In genomic region chr21:45892156-45892919, GRCh38 we compare ENCODE assay signal across 10 cellular contexts.
DNase-seq lines count a peak whose midpoint lies in the region; ATAC-seq and TF ChIP-seq lines count a peak whose summit lies in the region.
"Had no signal": no experiment of that assay in that cellular context is flagged by ENCODE, and none has a peak within 500 bp of the region (broad histone marks: within the 10 kb centered on the region; RNA-seq: fewer than 3 reads in every experiment).

No MANE protein-coding gene starts in this region.

- in situ Hi-C loops in transverse colon (cut with MboI; ENCODE audit: low pct_ligation_motif_present in 1 of 4, low pct_unique_long_range_greater_than_20kb in 1 of 4, low sequenced_read_pairs in 3 of 4) = loop anchor here in 1 of 4 donors (10.0 kb wide), 1 partner anchor 1018 kb away; the partner anchor contains the start of gene PTTG1IP

- WGBS in transverse colon (ENCODE audit: low coverage in 1 of 2), 2 donors = 52 to 100% methylated on average over 1 to 25 of the region's 26 CpGs
- WGBS in thyroid gland, 2 donors = 59 to 74% methylated on average over 21 to 26 of the region's 26 CpGs

- H3K4me3 ChIP-seq in transverse colon (no peak overlapping the region), thyroid gland (replicated peaks in 1 of 3) (no peak overlapping the region)
- H3K4me3 ChIP-seq: vagina had no signal

- TF ChIP-seq EP300 in transverse colon (IDR thresholded peaks at IDR 0.05; ENCODE audit: low read depth) = no peak

- H3K36me3 ChIP-seq in transverse colon (no peaks in the 10 kb centered on the region), thyroid gland (no peaks in the 10 kb centered on the region)
- H3K36me3 ChIP-seq: vagina had no signal

- H3K27ac Mint-ChIP-seq in activated naive CD8-positive, alpha-beta T cell = no peak overlapping the region
- no peak overlapping the region for H3K27ac Mint-ChIP-seq in activated naive CD8-positive, alpha-beta T cell treated with anti-CD3 and anti-CD28 coated beads for 36 hours
- H3K27ac Mint-ChIP-seq in mesothelial cell of epicardium = no peak overlapping the region

- no peak for ATAC-seq in left ventricle myocardium superior
- ATAC-seq in GM18498 (IDR thresholded peaks at IDR 0.05; ENCODE audit: unreplicated experiment) = no peak

- H3K27ac ChIP-seq in transverse colon (peak overlapping the region in 2 of 4 donors; percentile 36 to 48), thyroid gland (no peak overlapping the region)
- H3K27ac ChIP-seq: vagina had no signal

- H3K4me1 ChIP-seq in transverse colon (peaks cover 0 to 18% (median 15%) of the 10 kb centered on the region in 4 donors), thyroid gland (no peaks in the 10 kb centered on the region)

- TF ChIP-seq CTCF in transverse colon (IDR thresholded peaks at IDR 0.05) (no peak), mesothelial cell of epicardium (IDR thresholded peaks at IDR 0.05; ENCODE audit: unreplicated experiment) (no peak), thyroid gland (IDR thresholded peaks at IDR 0.05) (no peak)

- H3K36me3 Mint-ChIP-seq in activated naive CD8-positive, alpha-beta T cell = no peaks in the 10 kb centered on the region
- no peaks in the 10 kb centered on the region for H3K36me3 Mint-ChIP-seq in activated naive CD8-positive, alpha-beta T cell treated with anti-CD3 and anti-CD28 coated beads for 36 hours
- H3K36me3 Mint-ChIP-seq in mesothelial cell of epicardium = no peaks in the 10 kb centered on the region

- TF ChIP-seq POLR2A in transverse colon (IDR thresholded peaks at IDR 0.05) (no peak), thyroid gland (IDR thresholded peaks at IDR 0.05) (no peak)

- H3K4me1 Mint-ChIP-seq in activated naive CD8-positive, alpha-beta T cell (ENCODE audit: low read depth) = peaks cover 53% of the 10 kb centered on the region
- peaks cover 28% of the 10 kb centered on the region for H3K4me1 Mint-ChIP-seq in activated naive CD8-positive, alpha-beta T cell treated with anti-CD3 and anti-CD28 coated beads for 36 hours
- peaks cover 30% of the 10 kb centered on the region for H3K4me1 Mint-ChIP-seq in mesothelial cell of epicardium

- H3K4me3 Mint-ChIP-seq in activated naive CD8-positive, alpha-beta T cell = peak overlapping the region; percentile 59
- H3K4me3 Mint-ChIP-seq in activated naive CD8-positive, alpha-beta T cell treated with anti-CD3 and anti-CD28 coated beads for 36 hours = no peak overlapping the region
- no peak overlapping the region for H3K4me3 Mint-ChIP-seq in mesothelial cell of epicardium

- H3K27me3 ChIP-seq in transverse colon = no peaks in the 10 kb centered on the region
- no peaks in the 10 kb centered on the region for H3K27me3 ChIP-seq in thyroid gland
- H3K27me3 ChIP-seq: vagina had no signal

- DNase-seq in activated naive CD8-positive, alpha-beta T cell treated with anti-CD3 and anti-CD28 coated beads for 36 hours = no peak
- DNase-seq in SK-N-DZ (ENCODE audit: low spot score) = peak; percentile 35
- peak; percentile 49 for DNase-seq in left ventricle myocardium superior
- DNase-seq in transverse colon = peak; percentile 31
- DNase-seq in mesothelial cell of epicardium (ENCODE audit: low spot score in 2 of 2, unreplicated experiment in 2 of 2) = no peak
- no peak for DNase-seq in thyroid gland
- DNase-seq: occipital lobe had no signal

- H3K27me3 Mint-ChIP-seq in activated naive CD8-positive, alpha-beta T cell = no peaks in the 10 kb centered on the region
- no peaks in the 10 kb centered on the region for H3K27me3 Mint-ChIP-seq in activated naive CD8-positive, alpha-beta T cell treated with anti-CD3 and anti-CD28 coated beads for 36 hours
- H3K27me3 Mint-ChIP-seq in mesothelial cell of epicardium (ENCODE audit: low read depth) = peaks cover 19% of the 10 kb centered on the region

- H3K9me3 ChIP-seq in transverse colon = no peaks in the 10 kb centered on the region
- H3K9me3 ChIP-seq in thyroid gland = no peaks in the 10 kb centered on the region
- H3K9me3 ChIP-seq: vagina had no signal

- H3K9me3 Mint-ChIP-seq in activated naive CD8-positive, alpha-beta T cell (ENCODE audit: low read depth) = no peaks in the 10 kb centered on the region
- H3K9me3 Mint-ChIP-seq in activated naive CD8-positive, alpha-beta T cell treated with anti-CD3 and anti-CD28 coated beads for 36 hours = no peaks in the 10 kb centered on the region
- H3K9me3 Mint-ChIP-seq in mesothelial cell of epicardium = no peaks in the 10 kb centered on the region

- intact Hi-C loops in left ventricle myocardium superior (cut with micrococcal nuclease) (no loop called here), transverse colon (cut with DNase I; ENCODE audit: low total_unique reads) (no loop called here), thyroid gland (cut with DNase I) (no loop called here)

Comparison
In these comparisons a context has a peak if more than half of its experiments do, and no peak if none do; other contexts are left out.
1. DNase-seq: peak in SK-N-DZ (single experiment), left ventricle myocardium superior (single experiment) and transverse colon (single experiment); none in activated naive CD8-positive, alpha-beta T cell treated with anti-CD3 and anti-CD28 coated beads for 36 hours (single experiment), mesothelial cell of epicardium (0 of 2) and thyroid gland (0 of 2).